18 cellular contexts compared by ENCODE assay signal in genomic region chr4:74414149-74414809, GRCh38. TPM values are rescaled to one million over a fixed set of nuclear protein-coding genes. Genes with fewer than 3 reads are reported as not detected.
"Had no signal": no experiment of that assay in that cellular context is flagged by ENCODE, and none has a peak within 500 bp of the region (broad histone marks: within the 10 kb centered on the region; RNA-seq: fewer than 3 reads in every experiment).

No MANE protein-coding gene starts in this region.

- DNase-seq: dermis blood vessel endothelial cell; heart left ventricle; hippocampal formation; natural killer cell; nucleus accumbens; ovary; small intestine; stimulated activated CD4-positive, alpha-beta T cell treated with anti-CD3 and anti-CD28 coated beads, Interleukin-12 subunit alpha, Interleukin-12 subunit beta, amount 100 ng/mL, for 4 hours; stimulated activated naive CD4-positive, alpha-beta T cell treated with Interleukin-2 at 50 U/mL for 16 hours; trophoblast cell had no signal

- H3K4me1 ChIP-seq: heart left ventricle, neural progenitor cell had no signal

- H3K27ac ChIP-seq: heart left ventricle, neural progenitor cell, ovary, right atrium auricular region had no signal

- ATAC-seq: heart left ventricle, left lobe of liver, natural killer cell had no signal

- H3K27ac Mint-ChIP-seq: mesothelial cell of epicardium, natural killer cell, neural progenitor cell had no signal

- H3K36me3 Mint-ChIP-seq: mesothelial cell of epicardium, natural killer cell, neural progenitor cell had no signal

- H3K4me3 ChIP-seq: heart left ventricle, neural progenitor cell, ovary, right atrium auricular region had no signal

- H3K27me3 ChIP-seq: heart left ventricle, neural progenitor cell, ovary, right atrium auricular region had no signal

- H3K9me3 Mint-ChIP-seq: natural killer cell, neural progenitor cell had no signal

- H3K36me3 ChIP-seq: heart left ventricle, neural progenitor cell, ovary, right atrium auricular region had no signal

- FAIRE-seq: colon, frontal cortex, islet of Langerhans, small intestine had no signal

- H3K4me1 Mint-ChIP-seq: natural killer cell, neural progenitor cell had no signal

- H3K9me3 ChIP-seq: heart left ventricle, ovary, right atrium auricular region had no signal

- H3K4me3 Mint-ChIP-seq: mesothelial cell of epicardium, natural killer cell, neural progenitor cell had no signal

RNA-seq across cellular contexts. Expression of gene AREG, which starts 30.7 kb away (rescaled TPM):
- total RNA-seq: frontal cortex, myocyte had no signal

RNA-seq across cellular contexts. Expression of gene EREG, which starts 49.3 kb away (rescaled TPM):
- total RNA-seq: frontal cortex, myocyte had no signal
